Comparison of ENCODE assay signal across 1 cellular context in genomic region chr20:4513720-4514119, GRCh38.
A peak's percentile ranks its signal among the peaks of the same experiment; 100 is the strongest.
TF ChIP-seq lines count a peak whose summit lies in the region.

No MANE protein-coding gene starts in this region.

TF ChIP-seq in HCT116, 20 proteins besides CTCF, POLR2A, EP300 and RAD21 (continued from another document):
- TF ChIP-seq TCF7L2 (IDR thresholded peaks at IDR 0.05; ENCODE audit: borderline replicate concordance, extremely low read depth, insufficient read depth, insufficient read length) = peak; percentile 73
- TF ChIP-seq JUND (IDR thresholded peaks at IDR 0.05) = peak; percentile 85
